Comparison of ENCODE assay signal across 8 cellular contexts in the genomic region with DNA sequence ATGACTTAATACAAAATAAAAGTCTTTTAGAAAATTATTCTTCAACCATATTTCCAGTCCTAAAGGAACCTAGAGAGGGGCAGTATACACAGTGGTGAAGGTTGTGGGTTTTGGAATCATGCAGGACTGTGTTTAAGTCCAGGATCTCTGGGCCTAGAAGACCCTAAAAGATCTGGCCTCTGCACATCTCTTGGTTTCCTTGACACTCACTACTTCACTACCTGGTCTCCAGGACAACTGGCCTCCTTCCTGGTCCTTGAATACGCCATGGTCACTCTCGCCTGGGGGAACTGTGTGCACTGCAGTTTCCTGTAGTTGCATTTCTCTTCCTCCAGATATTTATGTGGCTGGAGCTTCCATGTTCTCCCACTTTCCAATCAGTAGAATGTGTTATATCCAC.
"Had no signal": no experiment of that assay in that cellular context is flagged by ENCODE, and none has a peak within 500 bp of the region (broad histone marks: within the 10 kb centered on the region; RNA-seq: fewer than 3 reads in every experiment).

No MANE protein-coding gene starts in this region.

- H3K9me3 ChIP-seq: HAP-1 had no signal

- H3K27ac ChIP-seq: GM23248, HL-60 had no signal

- H3K36me3 ChIP-seq: HAP-1 had no signal

- H3K4me1 ChIP-seq: HAP-1 had no signal

- DNase-seq: GM23248, GOT3, H7, HFFc6, KBM-7 had no signal

- H3K4me3 Mint-ChIP-seq: HFFc6 had no signal

- FAIRE-seq: HepG2 had no signal

- H3K27ac Mint-ChIP-seq: HFFc6 had no signal

- H3K9me3 Mint-ChIP-seq: HFFc6 had no signal

- H3K4me3 ChIP-seq: GM23248, HAP-1 had no signal
